Comparison of ENCODE assay signal across 8 cellular contexts in genomic region chr12:56298828-56299227, GRCh38. TPM values are rescaled to one million over a fixed set of nuclear protein-coding genes. Genes with fewer than 3 reads are reported as not detected.
A peak's percentile ranks its signal among the peaks of the same experiment; 100 is the strongest.
DNase-seq lines count a peak whose midpoint lies in the region; ATAC-seq and TF ChIP-seq lines count a peak whose summit lies in the region.

No MANE protein-coding gene starts in this region.

- peak overlapping the region; percentile 94 for H3K27ac Mint-ChIP-seq in CD8-positive, alpha-beta T cell
- peak overlapping the region; percentile 41 to 97 for H3K27ac Mint-ChIP-seq in effector memory CD8-positive, alpha-beta T cell

- H3K79me2 ChIP-seq in OCI-LY3 (ENCODE audit: low read length): peaks cover 68% of the 10 kb centered on the region

- peaks cover 61% of the 10 kb centered on the region for H3K4me1 Mint-ChIP-seq in CD8-positive, alpha-beta T cell (ENCODE audit: low read depth)
- peaks cover 34 to 52% of the 10 kb centered on the region in 2 donors for H3K4me1 Mint-ChIP-seq in effector memory CD8-positive, alpha-beta T cell (ENCODE audit: low read depth in 2 of 2)

- H2BK15ac ChIP-seq in neuronal stem cell (ENCODE audit: low read length): no peak overlapping the region

- H3K9me3 ChIP-seq in CD8-positive, alpha-beta T cell (ENCODE audit: low read length): no peaks in the 10 kb centered on the region
- H3K9me3 ChIP-seq in OCI-LY3 (ENCODE audit: insufficient read depth, low read length): no peaks in the 10 kb centered on the region
- H3K9me3 ChIP-seq in neuronal stem cell (replicated peaks in 1 of 2; ENCODE audit: control insufficient read depth in 2 of 2, insufficient read depth in 1 of 2, low read depth in 1 of 2, low read length in 2 of 2): no peaks in the 10 kb centered on the region

- no peak overlapping the region for H2AK5ac ChIP-seq in neuronal stem cell (ENCODE audit: low read depth, low read length)

- H3K27ac ChIP-seq in CD8-positive, alpha-beta T cell (ENCODE audit: low read depth, low read length): peak overlapping the region; percentile 77
- H3K27ac ChIP-seq in OCI-LY3 (ENCODE audit: low read length): peak overlapping the region; percentile 71
- no peak overlapping the region for H3K27ac ChIP-seq in neuronal stem cell (replicated peaks; ENCODE audit: low read length)

- no peak overlapping the region for H4K91ac ChIP-seq in neuronal stem cell (ENCODE audit: low read depth, low read length, poor library complexity)

- peak overlapping the region; percentile 80 for H3K4me3 ChIP-seq in CD8-positive, alpha-beta T cell (ENCODE audit: low read depth, low read length)
- H3K4me3 ChIP-seq in OCI-LY3 (ENCODE audit: low read length): peak overlapping the region; percentile 85
- H3K4me3 ChIP-seq in neuronal stem cell (ENCODE audit: low read length in 2 of 2): peak overlapping the region in 1 of 2 donors; percentile 56

- H3K14ac ChIP-seq in neuronal stem cell (ENCODE audit: low read length): no peak overlapping the region

- peaks cover 45% of the 10 kb centered on the region for H3K4me1 ChIP-seq in CD8-positive, alpha-beta T cell (ENCODE audit: insufficient read depth, low read length)
- H3K4me1 ChIP-seq in OCI-LY3 (ENCODE audit: low read length): peaks cover 52% of the 10 kb centered on the region
- H3K4me1 ChIP-seq in neuronal stem cell (ENCODE audit: control insufficient read depth in 2 of 2, insufficient read depth in 1 of 2, low read depth in 1 of 2, low read length in 2 of 2): peaks cover 6 to 10% of the 10 kb centered on the region in 2 donors

- no CpG with 5 or more reads among the region's 5 CpGs for WGBS in neuronal stem cell (ENCODE audit: extremely low coverage in 2 of 2, insufficient read length in 2 of 2, insufficient replicate concordance in 1 of 2), 2 donors

- intact Hi-C loops in CD8-positive, alpha-beta T cell (cut with DNase I, micrococcal nuclease): loop anchor here in 1 of 2 experiments (1.0 kb wide), 1 partner anchor 8 kb away; no protein-coding TSS in a partner anchor

- no peak for ATAC-seq in CD8-positive, alpha-beta T cell
- ATAC-seq in effector memory CD8-positive, alpha-beta T cell (replicated peaks): no peak
- no peak for ATAC-seq in HG02798 (IDR thresholded peaks at IDR 0.05; ENCODE audit: poor library complexity, unreplicated experiment)
- no peak for ATAC-seq in GM21825 (IDR thresholded peaks at IDR 0.05; ENCODE audit: unreplicated experiment)

- peak overlapping the region; percentile 93 for H3K4me2 ChIP-seq in OCI-LY3 (ENCODE audit: low read length)
- peak overlapping the region; percentile 75 for H3K4me2 ChIP-seq in neuronal stem cell (ENCODE audit: insufficient read depth, low read length, poor library complexity, severe bottlenecking)

- no peak overlapping the region for H3K18ac ChIP-seq in neuronal stem cell (ENCODE audit: low read length)

- H2AFZ ChIP-seq in OCI-LY3 (ENCODE audit: low read depth, low read length): no peak overlapping the region
- no peak overlapping the region for H2AFZ ChIP-seq in neuronal stem cell (ENCODE audit: low read length)

- H3K4me3 Mint-ChIP-seq in CD8-positive, alpha-beta T cell: peak overlapping the region; percentile 95
- H3K4me3 Mint-ChIP-seq in effector memory CD8-positive, alpha-beta T cell: peak overlapping the region; percentile 95 to 97

- no peaks in the 10 kb centered on the region for H3K36me3 ChIP-seq in CD8-positive, alpha-beta T cell (ENCODE audit: insufficient read depth, low read length)
- H3K36me3 ChIP-seq in OCI-LY3 (replicated peaks; ENCODE audit: low read depth, low read length) (peaks cover 11% of the 10 kb centered on the region), neuronal stem cell (replicated peaks in 1 of 2; ENCODE audit: control insufficient read depth in 2 of 2, insufficient read depth in 2 of 2, low read length in 2 of 2) (peaks cover 0 to 62% of the 10 kb centered on the region in 2 donors)

- no peak overlapping the region for H4K8ac ChIP-seq in neuronal stem cell (ENCODE audit: low read depth, low read length)

- H3K23ac ChIP-seq in neuronal stem cell (ENCODE audit: low read depth, low read length, poor library complexity): no peak overlapping the region

- POLR2A ChIA-PET in CD8-positive, alpha-beta T cell (lab: Charles Lee): interaction anchor here (0.8 to 1.9 kb wide), 7 partner anchors 9 to 338 kb away, joined by 3 to 10 read pairs (median 3); partner anchors contain the start of genes ANKRD52 and SMARCC2

- no peak overlapping the region for H2BK5ac ChIP-seq in neuronal stem cell (ENCODE audit: low read length)

- H3K9ac ChIP-seq in OCI-LY3 (ENCODE audit: low read length) (peak overlapping the region; percentile 79), neuronal stem cell (ENCODE audit: low read depth, low read length, poor library complexity) (no peak overlapping the region)

- peaks cover 5% of the 10 kb centered on the region for H3K79me1 ChIP-seq in neuronal stem cell (ENCODE audit: low read depth, low read length)

- no peaks in the 10 kb centered on the region for H3K27me3 Mint-ChIP-seq in CD8-positive, alpha-beta T cell (ENCODE audit: low read depth)
- H3K27me3 Mint-ChIP-seq in effector memory CD8-positive, alpha-beta T cell: no peaks in the 10 kb centered on the region

- H3K36me3 Mint-ChIP-seq in CD8-positive, alpha-beta T cell: peaks cover 35% of the 10 kb centered on the region
- H3K36me3 Mint-ChIP-seq in effector memory CD8-positive, alpha-beta T cell (ENCODE audit: insufficient read depth): peaks cover 43% of the 10 kb centered on the region

- CTCF ChIA-PET in CD8-positive, alpha-beta T cell (lab: Charles Lee): interaction anchor here (0.9 to 1.9 kb wide), 4 partner anchors 33 to 254 kb away, joined by 3 to 9 read pairs (median 4); partner anchors contain the start of gene COQ10A

- H3K4ac ChIP-seq in neuronal stem cell (ENCODE audit: low read length): no peak overlapping the region

- no peaks in the 10 kb centered on the region for H3K9me3 Mint-ChIP-seq in CD8-positive, alpha-beta T cell
- H3K9me3 Mint-ChIP-seq in effector memory CD8-positive, alpha-beta T cell: no peaks in the 10 kb centered on the region

- H2BK120ac ChIP-seq in neuronal stem cell (ENCODE audit: low read depth, low read length): no peak overlapping the region

- H2BK12ac ChIP-seq in neuronal stem cell (ENCODE audit: low read length): no peak overlapping the region

- H4K20me1 ChIP-seq in OCI-LY3 (ENCODE audit: insufficient read depth, low read length): 0 out of 2 replicates have a peak, but pooled peaks cover 3% of the 10 kb centered on the region

- no peaks in the 10 kb centered on the region for H3K27me3 ChIP-seq in CD8-positive, alpha-beta T cell (ENCODE audit: insufficient read depth, low read length)
- H3K27me3 ChIP-seq in OCI-LY3 (ENCODE audit: low read depth, low read length) (no peaks in the 10 kb centered on the region), neuronal stem cell (ENCODE audit: control insufficient read depth in 3 of 3, insufficient read depth in 3 of 3, low read depth in 1 of 3, low read length in 3 of 3) (no peaks in the 10 kb centered on the region)

- no peak for TF ChIP-seq CTCF in CD8-positive, alpha-beta T cell (IDR thresholded peaks at IDR 0.05)
- TF ChIP-seq CTCF in OCI-LY3 (IDR thresholded peaks at IDR 0.05; ENCODE audit: low read depth, low read length): no peak

- no peak for DNase-seq in CD8-positive, alpha-beta T cell
- DNase-seq in effector memory CD8-positive, alpha-beta T cell: no peak
- DNase-seq in neuronal stem cell (ENCODE audit: low spot score) (no peak), NCI-H2081 treated with DMSO at 0.1 percent for 48 hours (lab: John Stamatoyannopoulos, UW) (no peak)
- no peak for DNase-seq in central memory CD4-positive, alpha-beta T cell

RNA-seq across cellular contexts. Expression of gene CS, which starts 1.3 kb away (rescaled TPM):
- 100 to 1,000 TPM; 154 to 159 TPM for total RNA-seq in CD8-positive, alpha-beta T cell
- 125 TPM for polyA plus RNA-seq in neuronal stem cell (2013, experiment 1 of 2)
- polyA plus RNA-seq in neuronal stem cell (2013, experiment 2 of 2): 123 TPM

RNA-seq across cellular contexts. Expression of gene CNPY2, which starts 17.0 kb away (rescaled TPM):
- 10 to 100 TPM; 23.5 to 33.9 TPM for total RNA-seq in CD8-positive, alpha-beta T cell
- 129 TPM for polyA plus RNA-seq in neuronal stem cell (2013, experiment 1 of 2)
- polyA plus RNA-seq in neuronal stem cell (2013, experiment 2 of 2): 132 TPM

RNA-seq across cellular contexts. Expression of gene COQ10A, which starts 32.1 kb away (rescaled TPM):
- total RNA-seq in CD8-positive, alpha-beta T cell: 10 to 100 TPM; 29.5 to 38.8 TPM
- 22.7 TPM for polyA plus RNA-seq in neuronal stem cell (2013, experiment 1 of 2)
- 22.6 TPM for polyA plus RNA-seq in neuronal stem cell (2013, experiment 2 of 2)

RNA-seq across cellular contexts. Expression of gene PAN2, which starts 35.0 kb away (rescaled TPM):
- 100 to 1,000 TPM; 111 to 113 TPM for total RNA-seq in CD8-positive, alpha-beta T cell
- 34.2 TPM for polyA plus RNA-seq in neuronal stem cell (2013, experiment 1 of 2)
- 33.0 TPM for polyA plus RNA-seq in neuronal stem cell (2013, experiment 2 of 2)

RNA-seq across cellular contexts. Expression of gene IL23A, which starts 39.9 kb away (rescaled TPM):
- 10 to 100 TPM; 21.3 to 26.7 TPM for total RNA-seq in CD8-positive, alpha-beta T cell
- polyA plus RNA-seq in neuronal stem cell (2013, experiment 1 of 2): 0.17 TPM
- polyA plus RNA-seq in neuronal stem cell (2013, experiment 2 of 2): 0.32 TPM
